ENCODE assay signal across 23 cellular contexts in genomic region chr7:7739204-7739603, GRCh38. TPM values are rescaled to one million over a fixed set of nuclear protein-coding genes. Genes with fewer than 3 reads are reported as not detected.
DNase-seq lines count a peak whose midpoint lies in the region; ATAC-seq, FAIRE-seq and TF ChIP-seq lines count a peak whose summit lies in the region.
"Had no signal": no experiment of that assay in that cellular context is flagged by ENCODE, and none has a peak within 500 bp of the region (broad histone marks: within the 10 kb centered on the region; RNA-seq: fewer than 3 reads in every experiment).

No MANE protein-coding gene starts in this region.

- ATAC-seq in GM18520 (IDR thresholded peaks at IDR 0.05; ENCODE audit: unreplicated experiment) (peak; percentile 73), HG02571 (IDR thresholded peaks at IDR 0.05; ENCODE audit: unreplicated experiment) (peak; percentile 44), HG03565 (IDR thresholded peaks at IDR 0.05; ENCODE audit: unreplicated experiment) (peak; percentile 50), left lung (peak; percentile 47), upper lobe of right lung (no peak), GM19351 (IDR thresholded peaks at IDR 0.05; ENCODE audit: unreplicated experiment) (no peak)
- ATAC-seq: body of pancreas; foreskin keratinocyte; natural killer cell treated with Interleukin-12 subunit alpha and Interleukin-12 subunit beta and Interleukin-15 and Interleukin-18, amount 100 ng/mL, for 72 hours had no signal

- H3K9me3 ChIP-seq in left lung = no peaks in the 10 kb centered on the region
- H3K9me3 ChIP-seq in upper lobe of right lung = no peaks in the 10 kb centered on the region
- H3K9me3 ChIP-seq: body of pancreas, HAP-1, SJCRH30 had no signal

- H3K27me3 ChIP-seq in left lung (no peaks in the 10 kb centered on the region), upper lobe of right lung (no peaks in the 10 kb centered on the region)
- H3K27me3 ChIP-seq: body of pancreas, foreskin keratinocyte, SJCRH30 had no signal

- TF ChIP-seq CTCF in left lung (IDR thresholded peaks at IDR 0.05) = no peak
- TF ChIP-seq CTCF in upper lobe of right lung (IDR thresholded peaks at IDR 0.05) = no peak

- peaks cover 0 to 7% of the 10 kb centered on the region in 2 donors for H3K4me1 ChIP-seq in left lung
- H3K4me1 ChIP-seq in upper lobe of right lung = no peaks in the 10 kb centered on the region
- H3K4me1 ChIP-seq: foreskin keratinocyte had no signal

- no peak for DNase-seq in left lung
- no peak for DNase-seq in upper lobe of right lung
- no peak for DNase-seq in activated naive CD4-positive, alpha-beta T cell treated with anti-CD3 and anti-CD28 coated beads for 36 hours
- no peak for DNase-seq in GM19239 (ENCODE audit: insufficient read length, low spot score)
- DNase-seq: activated CD4-positive, CD25-positive, alpha-beta regulatory T cell; activated CD8-positive, alpha-beta memory T cell treated with anti-CD3 and anti-CD28 coated beads for 24 hours; activated naive CD8-positive, alpha-beta T cell treated with anti-CD3 and anti-CD28 coated beads, Interleukin-2, amount 10 ng/mL, durations not matched to agents 7 days and 5 days; body of pancreas; foreskin keratinocyte; KG1; NCI-H1092 treated with DMSO at 0.1 percent for 48 hours; NCI-H526 treated with DMSO at 0.1 percent for 48 hours; stimulated activated CD4-positive, alpha-beta T cell treated with anti-CD3 and anti-CD28 coated beads, Interleukin-4, amount 100 ng/mL, for 1 hour had no signal

- no peak overlapping the region for H3K4me3 ChIP-seq in left lung
- no peak overlapping the region for H3K4me3 ChIP-seq in upper lobe of right lung
- H3K4me3 ChIP-seq: body of pancreas, HAP-1, SJCRH30 had no signal

- no peak overlapping the region for H3K27ac ChIP-seq in left lung
- no peak overlapping the region for H3K27ac ChIP-seq in upper lobe of right lung
- H3K27ac ChIP-seq: body of pancreas, epithelial cell of prostate, foreskin keratinocyte, SJCRH30 had no signal

- H3K36me3 ChIP-seq in left lung (no peaks in the 10 kb centered on the region), upper lobe of right lung (no peaks in the 10 kb centered on the region)
- H3K36me3 ChIP-seq: HAP-1, SJCRH30 had no signal

- no peak overlapping the region for H3K4me3 Mint-ChIP-seq in activated naive CD4-positive, alpha-beta T cell treated with anti-CD3 and anti-CD28 coated beads for 36 hours
- H3K4me3 Mint-ChIP-seq: activated naive CD8-positive, alpha-beta T cell treated with anti-CD3 and anti-CD28 coated beads, Interleukin-2, amount 10 ng/mL, durations not matched to agents 7 days and 5 days; dendritic cell treated with granulocyte-macrophage colony-stimulating factor and Interleukin-4, amounts not matched to agents 40 ng/mL and 50 ng/mL, for 4 days; natural killer cell treated with Interleukin-12 subunit alpha and Interleukin-12 subunit beta and Interleukin-15 and Interleukin-18, amount 100 ng/mL, for 72 hours; T-helper 2 cell treated with Interferon-gamma antibody and Interleukin-4, amounts not matched to agents 5 μg/mL and 100 μg/mL, for 36 hours had no signal

- no peaks in the 10 kb centered on the region for H3K9me3 Mint-ChIP-seq in activated naive CD4-positive, alpha-beta T cell treated with anti-CD3 and anti-CD28 coated beads for 36 hours
- H3K9me3 Mint-ChIP-seq: dendritic cell treated with granulocyte-macrophage colony-stimulating factor and Interleukin-4, amounts not matched to agents 40 ng/mL and 50 ng/mL, for 4 days; natural killer cell treated with Interleukin-12 subunit alpha and Interleukin-12 subunit beta and Interleukin-15 and Interleukin-18, amount 100 ng/mL, for 72 hours; T-helper 2 cell treated with Interferon-gamma antibody and Interleukin-4, amounts not matched to agents 5 μg/mL and 100 μg/mL, for 36 hours had no signal

- H3K4me1 Mint-ChIP-seq in activated naive CD4-positive, alpha-beta T cell treated with anti-CD3 and anti-CD28 coated beads for 36 hours (ENCODE audit: low read depth) = peaks cover 9% of the 10 kb centered on the region

- CTCF ChIA-PET in activated naive CD4-positive, alpha-beta T cell treated with anti-CD3 and anti-CD28 coated beads for 36 hours (lab: Charles Lee) = interaction anchor here (0.6 to 1.5 kb wide), 2 partner anchors 236 to 497 kb away, joined by 3 read pairs; no protein-coding TSS in a partner anchor

- H3K27me3 Mint-ChIP-seq in activated naive CD4-positive, alpha-beta T cell treated with anti-CD3 and anti-CD28 coated beads for 36 hours (ENCODE audit: low read depth) = no peaks in the 10 kb centered on the region
- H3K27me3 Mint-ChIP-seq: activated naive CD8-positive, alpha-beta T cell treated with anti-CD3 and anti-CD28 coated beads, Interleukin-2, amount 10 ng/mL, durations not matched to agents 7 days and 5 days; dendritic cell treated with granulocyte-macrophage colony-stimulating factor and Interleukin-4, amounts not matched to agents 40 ng/mL and 50 ng/mL, for 4 days; natural killer cell treated with Interleukin-12 subunit alpha and Interleukin-12 subunit beta and Interleukin-15 and Interleukin-18, amount 100 ng/mL, for 72 hours had no signal

- peaks cover 3% of the 10 kb centered on the region for H3K36me3 Mint-ChIP-seq in activated naive CD4-positive, alpha-beta T cell treated with anti-CD3 and anti-CD28 coated beads for 36 hours (ENCODE audit: low read depth)
- H3K36me3 Mint-ChIP-seq: natural killer cell treated with Interleukin-12 subunit alpha and Interleukin-12 subunit beta and Interleukin-15 and Interleukin-18, amount 100 ng/mL, for 72 hours had no signal

- FAIRE-seq in GM19239 (lab: Jason Lieb, UNC) = no peak

- intact Hi-C loops in left lung (cut with DNase I) (no loop called here), upper lobe of right lung (cut with DNase I) (no loop called here)
- intact Hi-C loops in activated naive CD4-positive, alpha-beta T cell treated with anti-CD3 and anti-CD28 coated beads for 36 hours (cut with micrococcal nuclease) = no loop called here

- no peak overlapping the region for H3K27ac Mint-ChIP-seq in activated naive CD4-positive, alpha-beta T cell treated with anti-CD3 and anti-CD28 coated beads for 36 hours
- H3K27ac Mint-ChIP-seq: activated naive CD8-positive, alpha-beta T cell treated with anti-CD3 and anti-CD28 coated beads, Interleukin-2, amount 10 ng/mL, durations not matched to agents 7 days and 5 days; dendritic cell treated with granulocyte-macrophage colony-stimulating factor and Interleukin-4, amounts not matched to agents 40 ng/mL and 50 ng/mL, for 4 days; natural killer cell treated with Interleukin-12 subunit alpha and Interleukin-12 subunit beta and Interleukin-15 and Interleukin-18, amount 100 ng/mL, for 72 hours; T-helper 2 cell treated with Interferon-gamma antibody and Interleukin-4, amounts not matched to agents 5 μg/mL and 100 μg/mL, for 36 hours had no signal

RNA-seq across cellular contexts. Expression of gene RPA3, which starts 20.8 kb away (rescaled TPM):
- total RNA-seq in left lung (10 to 100 TPM; 28.5 to 32.3 TPM), upper lobe of right lung (21.4 TPM)
- 100 to 1,000 TPM; 219 to 223 TPM for total RNA-seq in activated naive CD4-positive, alpha-beta T cell treated with anti-CD3 and anti-CD28 coated beads for 36 hours

Comparison
In these comparisons a context has a peak if more than half of its experiments do, and no peak if none do; other contexts are left out.
1. ATAC-seq: peak in GM18520 (single experiment), HG02571 (single experiment), HG03565 (single experiment) and left lung (single experiment); none in upper lobe of right lung (single experiment) and GM19351 (single experiment).